In the genomic region with DNA sequence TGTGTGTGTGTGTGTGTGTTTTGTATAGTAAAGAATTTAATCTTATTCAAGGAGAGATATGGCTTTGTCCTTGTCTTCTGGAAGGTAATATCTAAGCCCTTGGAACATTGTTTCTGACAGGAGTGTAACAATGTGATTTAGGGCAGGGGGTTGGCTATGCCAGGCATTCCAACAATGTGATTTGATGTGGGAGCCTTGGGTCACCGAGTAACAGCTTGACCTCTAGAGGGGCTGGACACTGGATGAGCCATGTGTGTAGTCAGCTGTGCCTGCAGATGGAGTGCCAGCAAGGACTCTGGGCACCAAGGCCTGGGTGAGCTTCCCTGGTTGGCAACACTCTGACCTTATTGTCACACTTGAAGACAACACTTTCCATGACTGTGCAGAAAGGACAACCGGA, we compare ENCODE assay signal across 16 cellular contexts.
DNase-seq lines count a peak whose midpoint lies in the region; ATAC-seq, FAIRE-seq and TF ChIP-seq lines count a peak whose summit lies in the region.
"Had no signal": no experiment of that assay in that cellular context is flagged by ENCODE, and none has a peak within 500 bp of the region (broad histone marks: within the 10 kb centered on the region; RNA-seq: fewer than 3 reads in every experiment).

No MANE protein-coding gene starts in this region.

- no peaks in the 10 kb centered on the region for H3K79me2 ChIP-seq in H1 (ENCODE audit: control insufficient read depth in 1 of 2, insufficient read depth in 2 of 2, low read length in 2 of 2)

- intact Hi-C loops in ovary (cut with DNase I): no loop called here
- intact Hi-C loops in CD4-positive, alpha-beta T cell (cut with DNase I, micrococcal nuclease): no loop called here

- H3K18ac ChIP-seq in H1 (ENCODE audit: extremely low read depth, low read length) (no peak overlapping the region), neuronal stem cell (ENCODE audit: low read length) (peak overlapping the region; percentile 24)

- H3K4me3 ChIP-seq in H1 (ENCODE audit: extremely low read depth in 1 of 4, insufficient read depth in 2 of 4, low read depth in 3 of 4, low read length in 4 of 4) (no peak overlapping the region), neuronal stem cell (ENCODE audit: low read length in 2 of 2) (no peak overlapping the region), ovary (no peak overlapping the region)

- H2BK120ac ChIP-seq in H1 (replicated peaks; ENCODE audit: low read depth, low read length) (no peak overlapping the region), neuronal stem cell (ENCODE audit: low read depth, low read length) (no peak overlapping the region)

- H3K36me3 Mint-ChIP-seq in CD4-positive, alpha-beta T cell (ENCODE audit: low read depth): no peaks in the 10 kb centered on the region
- H3K36me3 Mint-ChIP-seq: CD4-positive, alpha-beta memory T cell had no signal

- H3K9me3 ChIP-seq in H1 (ENCODE audit: insufficient read depth in 2 of 2, low read depth in 1 of 2, low read length in 1 of 2) (peaks cover 4 to 10% of the 10 kb centered on the region in 2 experiments; a peak in 3 of 4 replicates), neuronal stem cell (replicated peaks in 1 of 2; ENCODE audit: control insufficient read depth in 2 of 2, insufficient read depth in 1 of 2, low read depth in 1 of 2, low read length in 2 of 2) (peaks cover 2 to 3% of the 10 kb centered on the region in 2 donors), ovary (no peaks in the 10 kb centered on the region)
- H3K9me3 ChIP-seq in CD4-positive, alpha-beta T cell (ENCODE audit: control insufficient read depth, low read length): no peaks in the 10 kb centered on the region

- no peak for FAIRE-seq in H1 (lab: Jason Lieb, UNC)
- FAIRE-seq: A204.1 had no signal

- TF ChIP-seq RAD21 in H1 (IDR thresholded peaks at IDR 0.05 in 1 of 2, conservative IDR thresholded peaks at IDR 0.05 in 1 of 2; ENCODE audit: low read depth in 2 of 2, low read length in 2 of 2): no peak

- H3K4ac ChIP-seq in H1 (replicated peaks; ENCODE audit: insufficient read length, low read depth, low read length) (no peak overlapping the region), neuronal stem cell (ENCODE audit: low read length) (no peak overlapping the region)

- no peaks in the 10 kb centered on the region for H3K27me3 ChIP-seq in H1 (replicated peaks in 1 of 4; ENCODE audit: control insufficient read depth in 3 of 4, extremely low read depth in 1 of 4, insufficient read depth in 3 of 4, low read length in 3 of 4)
- no peaks in the 10 kb centered on the region for H3K27me3 ChIP-seq in neuronal stem cell (ENCODE audit: control insufficient read depth in 3 of 3, insufficient read depth in 3 of 3, low read depth in 1 of 3, low read length in 3 of 3)
- no peaks in the 10 kb centered on the region for H3K27me3 ChIP-seq in ovary
- no peaks in the 10 kb centered on the region for H3K27me3 ChIP-seq in CD4-positive, alpha-beta T cell (ENCODE audit: control insufficient read depth, insufficient read depth, low read length)

- no peak overlapping the region for H2AK5ac ChIP-seq in H1 (ENCODE audit: low read depth, low read length)
- no peak overlapping the region for H2AK5ac ChIP-seq in neuronal stem cell (ENCODE audit: low read depth, low read length)

- no peak overlapping the region for H3K27ac Mint-ChIP-seq in CD4-positive, alpha-beta T cell
- H3K27ac Mint-ChIP-seq: CD4-positive, alpha-beta memory T cell had no signal

- H3K4me1 ChIP-seq in H1 (replicated peaks in 1 of 4; ENCODE audit: control insufficient read depth in 3 of 4, insufficient read depth in 4 of 4, low read length in 3 of 4): no peaks in the 10 kb centered on the region
- H3K4me1 ChIP-seq in neuronal stem cell (ENCODE audit: control insufficient read depth in 2 of 2, insufficient read depth in 1 of 2, low read depth in 1 of 2, low read length in 2 of 2): peaks cover 2% of the 10 kb centered on the region in 2 donors
- no peaks in the 10 kb centered on the region for H3K4me1 ChIP-seq in ovary (ENCODE audit: insufficient read depth)

- ATAC-seq in CD4-positive, alpha-beta T cell (ENCODE audit: poor library complexity): no peak

- no peak for TF ChIP-seq EP300 in H1 (IDR thresholded peaks at IDR 0.05; ENCODE audit: borderline replicate concordance in 1 of 2, low read depth in 2 of 2, low read length in 2 of 2)
- TF ChIP-seq EP300 in ovary (IDR thresholded peaks at IDR 0.05): no peak

- H2BK15ac ChIP-seq in H1 (ENCODE audit: low read length): no peak overlapping the region
- no peak overlapping the region for H2BK15ac ChIP-seq in neuronal stem cell (ENCODE audit: low read length)

- H2BK5ac ChIP-seq in H1 (ENCODE audit: low read depth, low read length) (no peak overlapping the region), neuronal stem cell (ENCODE audit: low read length) (no peak overlapping the region)

- DNase-seq in H1 (ENCODE audit: low read depth in 1 of 2, low spot score in 2 of 2) (no peak), left kidney (ENCODE audit: low read depth, low spot score) (peak; percentile 2), neuronal stem cell (ENCODE audit: low spot score) (no peak), NCI-H128 (lab: John Stamatoyannopoulos, UW; ENCODE audit: unreplicated experiment) (no peak), ovary (no peak), dedifferentiated amniotic fluid mesenchymal stem cell (ENCODE audit: extremely low spot score) (no peak)
- DNase-seq in CD4-positive, alpha-beta T cell: no peak
- DNase-seq: AML-193; Calu3; CD4-positive, alpha-beta memory T cell; DMS79 treated with DMSO at 0.1 percent for 48 hours; GF-D8; GOT3; H9 had no signal

- H3K27me3 Mint-ChIP-seq in CD4-positive, alpha-beta T cell: no peaks in the 10 kb centered on the region
- H3K27me3 Mint-ChIP-seq: CD4-positive, alpha-beta memory T cell had no signal

- H3K14ac ChIP-seq in H1 (ENCODE audit: insufficient read length) (no peak overlapping the region), neuronal stem cell (ENCODE audit: low read length) (no peak overlapping the region)

- no peak overlapping the region for H2BK20ac ChIP-seq in H1 (ENCODE audit: low read length)

- no peak overlapping the region for H2AFZ ChIP-seq in H1 (ENCODE audit: low read length)
- no peak overlapping the region for H2AFZ ChIP-seq in neuronal stem cell (ENCODE audit: low read length)

- H3K79me1 ChIP-seq in H1 (ENCODE audit: low read depth, low read length) (no peaks in the 10 kb centered on the region), neuronal stem cell (ENCODE audit: low read depth, low read length) (no peaks in the 10 kb centered on the region)

- no peak overlapping the region for H3K9ac ChIP-seq in H1 (replicated peaks in 1 of 4; ENCODE audit: extremely low read depth in 1 of 4, low read depth in 3 of 4, low read length in 3 of 4)
- peak overlapping the region; percentile 16 for H3K9ac ChIP-seq in neuronal stem cell (ENCODE audit: low read depth, low read length, poor library complexity)

- no peaks in the 10 kb centered on the region; a peak in 2 of 8 replicates for H3K36me3 ChIP-seq in H1 (ENCODE audit: control insufficient read depth in 2 of 4, insufficient read depth in 4 of 4, low read length in 3 of 4)
- H3K36me3 ChIP-seq in neuronal stem cell (replicated peaks in 1 of 2; ENCODE audit: control insufficient read depth in 2 of 2, insufficient read depth in 2 of 2, low read length in 2 of 2): no peaks in the 10 kb centered on the region
- no peaks in the 10 kb centered on the region for H3K36me3 ChIP-seq in ovary

- H4K8ac ChIP-seq in H1 (ENCODE audit: extremely low read depth, insufficient read depth, low read length) (no peak overlapping the region), neuronal stem cell (ENCODE audit: low read depth, low read length) (no peak overlapping the region)

- TF ChIP-seq CTCF in H1 (IDR thresholded peaks at IDR 0.05; ENCODE audit: control extremely low read depth in 1 of 3, insufficient read depth in 1 of 3, low read depth in 1 of 3, low read length in 3 of 3) (no peak), ovary (IDR thresholded peaks at IDR 0.05) (no peak)
- TF ChIP-seq CTCF in CD4-positive, alpha-beta T cell (IDR thresholded peaks at IDR 0.05): no peak

- CTCF ChIA-PET in H1 (lab: Charles Lee; ENCODE audit: partially characterized antibody): interaction anchor here (0.6 to 3.6 kb wide), 5 partner anchors 11 to 363 kb away, joined by 3 to 18 read pairs (median 4); no protein-coding TSS in a partner anchor
- CTCF ChIA-PET in CD4-positive, alpha-beta T cell (lab: Charles Lee): no interaction called here

- no peak overlapping the region for H4K5ac ChIP-seq in H1 (ENCODE audit: insufficient read length, low read depth, low read length)

- no peak overlapping the region for H3K4me3 Mint-ChIP-seq in CD4-positive, alpha-beta T cell
- H3K4me3 Mint-ChIP-seq: CD4-positive, alpha-beta memory T cell; H9 had no signal

- no peak overlapping the region for H3K4me2 ChIP-seq in H1 (ENCODE audit: insufficient read depth in 1 of 2, low read depth in 2 of 2, low read length in 2 of 2)
- H3K4me2 ChIP-seq in neuronal stem cell (ENCODE audit: insufficient read depth, low read length, poor library complexity, severe bottlenecking): no peak overlapping the region

- H4K91ac ChIP-seq in H1 (replicated peaks; ENCODE audit: insufficient read length, low read length) (no peak overlapping the region), neuronal stem cell (ENCODE audit: low read depth, low read length, poor library complexity) (no peak overlapping the region)

- WGBS in H1 (ENCODE audit: extremely low coverage in 1 of 2, insufficient coverage in 1 of 2, insufficient read length in 1 of 2, insufficient replicate concordance in 2 of 2, low coverage in 1 of 2, low lambda C conversion rate in 2 of 2, missing lambda C conversion rate in 1 of 2), 2 experiments: 96% methylated on average over 2 of the region's 2 CpGs; no CpG with 5 or more reads in 1 of the 2 experiments
- no CpG with 5 or more reads among the region's 2 CpGs for WGBS in neuronal stem cell (ENCODE audit: extremely low coverage in 2 of 2, insufficient read length in 2 of 2, insufficient replicate concordance in 1 of 2), 2 donors
- WGBS in ovary, 3 donors: 54 to 66% (median 63%) methylated on average over 2 of the region's 2 CpGs

- H3K27ac ChIP-seq in H1 (ENCODE audit: low read depth, low read length) (no peak overlapping the region), neuronal stem cell (replicated peaks; ENCODE audit: low read length) (no peak overlapping the region), ovary (no peak overlapping the region)
- H3K27ac ChIP-seq in CD4-positive, alpha-beta T cell (ENCODE audit: low read depth, low read length): no peak overlapping the region
- H3K27ac ChIP-seq: C4-2B had no signal

- no peak for TF ChIP-seq POLR2A in H1 (IDR thresholded peaks at IDR 0.05; ENCODE audit: control extremely low read depth in 1 of 2, low read depth in 2 of 2, low read length in 2 of 2)
- TF ChIP-seq POLR2A in ovary (IDR thresholded peaks at IDR 0.05): no peak

- H3K23ac ChIP-seq in H1 (ENCODE audit: insufficient read length) (no peak overlapping the region), neuronal stem cell (ENCODE audit: low read depth, low read length, poor library complexity) (no peak overlapping the region)

- H4K20me1 ChIP-seq in H1 (replicated peaks in 1 of 2; ENCODE audit: control insufficient read depth in 1 of 2, insufficient read depth in 2 of 2, low read length in 2 of 2): no peaks in the 10 kb centered on the region

- H3K9me3 Mint-ChIP-seq in CD4-positive, alpha-beta T cell: peaks cover 5% of the 10 kb centered on the region

- H2BK12ac ChIP-seq in H1 (ENCODE audit: low read depth, low read length) (no peak overlapping the region), neuronal stem cell (ENCODE audit: low read length) (no peak overlapping the region)

- no peak overlapping the region for H3K56ac ChIP-seq in H1 (replicated peaks; ENCODE audit: insufficient read length, low read depth, low read length)

- POLR2A ChIA-PET in H1 (lab: Charles Lee; ENCODE audit: partially characterized antibody): no interaction called here
- POLR2A ChIA-PET in CD4-positive, alpha-beta T cell (lab: Charles Lee): no interaction called here

- no peaks in the 10 kb centered on the region for H3K4me1 Mint-ChIP-seq in CD4-positive, alpha-beta T cell (ENCODE audit: low read depth)
- H3K4me1 Mint-ChIP-seq: CD4-positive, alpha-beta memory T cell had no signal

- no peaks in the 10 kb centered on the region for H3K23me2 ChIP-seq in H1 (ENCODE audit: low read depth, low read length)
